Comparison of ENCODE assay signal across 12 cellular contexts in the genomic region with DNA sequence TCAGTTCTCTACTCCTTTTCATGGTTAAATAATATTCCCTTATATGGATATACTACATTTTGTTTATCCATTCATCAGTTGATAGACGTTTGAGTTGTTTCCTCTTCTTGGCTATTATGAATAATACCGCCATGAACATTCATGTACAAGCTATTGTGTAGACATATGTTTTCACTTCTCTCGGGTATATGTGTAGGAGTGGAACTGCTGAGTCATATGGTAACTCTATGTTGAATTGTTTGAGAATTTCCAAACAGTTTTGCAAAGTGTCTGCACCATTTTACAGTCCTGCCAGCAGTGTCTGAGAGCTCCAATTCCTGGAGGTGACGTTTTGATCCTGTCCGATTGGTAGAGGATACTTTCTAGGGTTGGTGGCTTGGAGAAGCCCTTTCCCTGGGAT.
DNase-seq lines count a peak whose midpoint lies in the region; ATAC-seq and TF ChIP-seq lines count a peak whose summit lies in the region.
"Had no signal": no experiment of that assay in that cellular context is flagged by ENCODE, and none has a peak within 500 bp of the region (broad histone marks: within the 10 kb centered on the region; RNA-seq: fewer than 3 reads in every experiment).

No MANE protein-coding gene starts in this region.

- ATAC-seq in GM18511 (IDR thresholded peaks at IDR 0.05; ENCODE audit: unreplicated experiment) (peak; percentile 77), GM21786 (IDR thresholded peaks at IDR 0.05; ENCODE audit: unreplicated experiment) (peak; percentile 64), HG03558 (IDR thresholded peaks at IDR 0.05; ENCODE audit: extremely low read depth, unreplicated experiment) (peak; percentile 50), GM19395 (IDR thresholded peaks at IDR 0.05; ENCODE audit: unreplicated experiment) (no peak)
- ATAC-seq: WTC11 had no signal

- DNase-seq in fibroblast of mammary gland (ENCODE audit: low read depth) (peak; percentile 89), nucleus accumbens (lab: John Stamatoyannopoulos, UW) (no peak), NCI-H524 (lab: John Stamatoyannopoulos, UW) (no peak)
- no peak for DNase-seq in stimulated activated CD4-positive, alpha-beta T cell treated with anti-CD3 and anti-CD28 coated beads, Interleukin-15, amount 100 ng/mL, for 24 hours
- DNase-seq: activated naive CD4-positive, alpha-beta T cell; dorsolateral prefrontal cortex; thyroid gland had no signal

- H3K4me3 ChIP-seq in fibroblast of mammary gland (ENCODE audit: control insufficient read depth, low read depth, low read length), result no peak overlapping the region
- H3K4me3 ChIP-seq: dorsolateral prefrontal cortex, thyroid gland had no signal

- TF ChIP-seq CTCF in fibroblast of mammary gland (conservative IDR thresholded peaks at IDR 0.05; ENCODE audit: control insufficient read depth, insufficient read depth, low read depth, low read length), result no peak
